In genomic region chr4:161604516-161605300, GRCh38 we compare ENCODE assay signal across 15 cellular contexts.
DNase-seq lines count a peak whose midpoint lies in the region; ATAC-seq and TF ChIP-seq lines count a peak whose summit lies in the region.
"Had no signal": no experiment of that assay in that cellular context is flagged by ENCODE, and none has a peak within 500 bp of the region (broad histone marks: within the 10 kb centered on the region; RNA-seq: fewer than 3 reads in every experiment).

No MANE protein-coding gene starts in this region.

- TF ChIP-seq CTCF in GM13977 (IDR thresholded peaks at IDR 0.05; ENCODE audit: extremely low read depth, insufficient read depth, missing control alignments), result no peak

- DNase-seq in GM13977 (ENCODE audit: low spot score) (peak; percentile 6), RPMI7951 (ENCODE audit: low read depth) (peak; percentile 11), NCI-H82 treated with DMSO at 0.1 percent for 48 hours (lab: John Stamatoyannopoulos, UW; ENCODE audit: unreplicated experiment) (no peak), 8988T (no peak), DMS153 (lab: John Stamatoyannopoulos, UW) (no peak)
- DNase-seq in activated naive CD4-positive, alpha-beta T cell treated with Interleukin-2 at 50 U/mL for 16 hours, result no peak
- DNase-seq: foreskin melanocyte; GOT3; islet precursor cell; MG63; SHP77 treated with DMSO at 0.1 percent for 48 hours; stimulated activated CD4-positive, alpha-beta T cell treated with anti-CD3 and anti-CD28 coated beads, Interleukin-1b, Interleukin-23, amount 100 ng/mL, for 48 hours had no signal

- in situ Hi-C loops in GM13977 (cut with MboI; ENCODE audit: low pct_unique_long_range_greater_than_20kb, low sequenced_read_pairs, unreplicated experiment), result no loop called here

- ATAC-seq in GM21423 (IDR thresholded peaks at IDR 0.05; ENCODE audit: unreplicated experiment), result peak; percentile 83
- peak; percentile 86 for ATAC-seq in HG03342 (IDR thresholded peaks at IDR 0.05; ENCODE audit: unreplicated experiment)
- ATAC-seq: WTC11 had no signal

Comparison
In these comparisons a context has a peak if more than half of its experiments do, and no peak if none do; other contexts are left out.
1. DNase-seq: peak in GM13977 (single experiment) and RPMI7951 (single experiment); none in activated naive CD4-positive, alpha-beta T cell treated with Interleukin-2 at 50 U/mL for 16 hours (single experiment), NCI-H82 treated with DMSO at 0.1 percent for 48 hours (single experiment), 8988T (single experiment) and DMS153 (single experiment).